ENCODE assay signal across 19 cellular contexts in the genomic region with DNA sequence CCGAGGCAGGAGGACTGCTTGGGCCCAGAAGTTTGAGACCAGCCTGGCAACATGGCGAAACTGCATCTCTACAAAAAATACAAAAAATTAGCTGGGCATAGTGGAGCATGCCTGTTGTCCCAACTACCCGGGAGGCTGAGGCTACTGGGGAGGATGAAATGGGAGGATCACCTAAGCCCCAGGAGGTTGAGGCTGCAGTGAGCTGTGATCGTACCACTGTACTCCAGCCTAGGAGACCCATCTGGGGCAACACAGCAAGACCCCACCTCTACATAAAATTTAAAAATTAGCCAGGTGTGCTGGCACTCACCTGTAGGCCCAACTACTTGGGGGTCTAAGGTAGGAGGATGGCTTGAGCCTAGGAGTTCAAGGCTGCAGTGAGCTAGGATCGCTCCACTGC. TPM values are rescaled to one million over a fixed set of nuclear protein-coding genes. Genes with fewer than 3 reads are reported as not detected.
DNase-seq lines count a peak whose midpoint lies in the region; ATAC-seq, FAIRE-seq and TF ChIP-seq lines count a peak whose summit lies in the region.
"Had no signal": no experiment of that assay in that cellular context is flagged by ENCODE, and none has a peak within 500 bp of the region (broad histone marks: within the 10 kb centered on the region; RNA-seq: fewer than 3 reads in every experiment).

No MANE protein-coding gene starts in this region.

- H3K4me3 ChIP-seq in GM23248 (no peak overlapping the region), Panc1 (ENCODE audit: low read depth in 2 of 2, low read length in 2 of 2) (no peak overlapping the region), keratinocyte (ENCODE audit: control insufficient read depth in 2 of 3, extremely low read depth in 1 of 3, insufficient read depth in 2 of 3, low read depth in 1 of 3, low read length in 3 of 3) (peak overlapping the region in 1 of 3 experiments; percentile 3)
- H3K4me3 ChIP-seq: ovary, vagina had no signal

- H3K4me3 Mint-ChIP-seq in activated CD4-positive, alpha-beta T cell treated with anti-CD3 and anti-CD28 coated beads, Interleukin-2, amount 10 ng/mL, durations not matched to agents 7 days and 5 days: peak overlapping the region; percentile 32

- no peak for FAIRE-seq in keratinocyte (lab: Jason Lieb, UNC)
- no peak for FAIRE-seq in GM12892 (lab: Jason Lieb, UNC)
- FAIRE-seq: bronchial epithelial cell had no signal

- WGBS in GM23248 (ENCODE audit: low coverage in 1 of 2, low lambda C conversion rate in 2 of 2, missing lambda C conversion rate in 2 of 2), 2 experiments: 97 to 99% methylated on average over 5 of the region's 5 CpGs

- peaks cover 21% of the 10 kb centered on the region for H3F3A ChIP-seq in GM23248 (ENCODE audit: insufficient read depth)

- peaks cover 19% of the 10 kb centered on the region for H3K4me1 ChIP-seq in GM23248 (ENCODE audit: insufficient read depth)
- peaks cover 49% of the 10 kb centered on the region for H3K4me1 ChIP-seq in Panc1 (ENCODE audit: control insufficient read depth, insufficient read depth, low read length)
- peaks cover 13% of the 10 kb centered on the region for H3K4me1 ChIP-seq in keratinocyte (ENCODE audit: control insufficient read depth, extremely low read depth, insufficient read depth, low read length)

- H3K27ac ChIP-seq in GM23248 (no peak overlapping the region), Panc1 (ENCODE audit: low read length) (peak overlapping the region; percentile 89; the same call in 1 of the 2 replicates), keratinocyte (ENCODE audit: control insufficient read depth, insufficient read depth, low read length) (no peak overlapping the region)
- H3K27ac ChIP-seq: ovary, vagina had no signal

- H3K9me1 ChIP-seq in keratinocyte (ENCODE audit: control insufficient read depth, extremely low read depth, insufficient read depth, low read length): no peaks in the 10 kb centered on the region

- CTCF ChIA-PET in activated CD4-positive, alpha-beta T cell treated with anti-CD3 and anti-CD28 coated beads, Interleukin-2, amount 10 ng/mL, durations not matched to agents 7 days and 5 days (lab: Charles Lee): interaction anchor here (0.7 to 1.6 kb wide), 8 partner anchors 10 to 859 kb away, joined by 3 to 4 read pairs (median 3); no protein-coding TSS in a partner anchor
- CTCF ChIA-PET in Panc1 (lab: Charles Lee): no interaction called here

- no peak for DNase-seq in activated CD4-positive, alpha-beta T cell treated with anti-CD3 and anti-CD28 coated beads, Interleukin-2, amount 10 ng/mL, durations not matched to agents 7 days and 5 days
- DNase-seq in activated CD4-positive, alpha-beta T cell treated with anti-CD3 and anti-CD28 coated beads, Interleukin-2, amount 50 U/mL, for 1 hour: no peak
- DNase-seq in GM23248: no peak
- DNase-seq in Panc1 (ENCODE audit: low read depth, low spot score): no peak
- DNase-seq in keratinocyte (ENCODE audit: low read depth, low spot score): no peak
- DNase-seq in GM12892 (ENCODE audit: insufficient read length): no peak
- no peak for DNase-seq in activated CD8-positive, alpha-beta memory T cell treated with anti-CD3 and anti-CD28 coated beads for 24 hours
- DNase-seq: activated naive CD8-positive, alpha-beta T cell treated with anti-CD3 and anti-CD28 coated beads, Interleukin-2, amount 10 ng/mL, durations not matched to agents 7 days and 5 days; CD4-positive, alpha-beta memory T cell; dorsolateral prefrontal cortex; left ventricle myocardium superior; NCI-H1417; NCI-H2171; ovary; stimulated activated CD4-positive, alpha-beta T cell treated with anti-CD3 and anti-CD28 coated beads, Interleukin-1b, Interleukin-23, amount 100 ng/mL, for 48 hours had no signal

- BruUV-seq in Panc1 (replicated peaks; lab: Mats Ljungman, UMichigan): no TSS peak

- H3K9me2 ChIP-seq in GM23248 (ENCODE audit: insufficient read depth): no peaks in the 10 kb centered on the region

- no peak for TF ChIP-seq POLR2A in GM12892 (IDR thresholded peaks at IDR 0.05; ENCODE audit: low read depth, low read length)

- in situ Hi-C loops in GM23248 (cut with MboI) (no loop called here), Panc1 (cut with HindIII; ENCODE audit: low pct_unique_long_range_greater_than_20kb, low sequenced_read_pairs) (no loop called here)

- no peaks in the 10 kb centered on the region for H3K9me3 Mint-ChIP-seq in activated CD4-positive, alpha-beta T cell treated with anti-CD3 and anti-CD28 coated beads, Interleukin-2, amount 10 ng/mL, durations not matched to agents 7 days and 5 days
- H3K9me3 Mint-ChIP-seq: activated naive CD8-positive, alpha-beta T cell treated with anti-CD3 and anti-CD28 coated beads, Interleukin-2, amount 10 ng/mL, durations not matched to agents 7 days and 5 days had no signal

- ATAC-seq in Panc1 (no peak), GM19395 (IDR thresholded peaks at IDR 0.05; ENCODE audit: unreplicated experiment) (no peak)
- ATAC-seq: left ventricle myocardium superior, sciatic nerve had no signal

- intact Hi-C loops in Panc1 (cut with micrococcal nuclease; ENCODE audit: unreplicated experiment): no loop called here

- H3K79me2 ChIP-seq in GM23248 (ENCODE audit: insufficient read depth) (peaks cover 62% of the 10 kb centered on the region), keratinocyte (ENCODE audit: control insufficient read depth, insufficient read depth, low read length) (peaks cover 54% of the 10 kb centered on the region)

- H2AFZ ChIP-seq in GM23248: no peak overlapping the region
- H2AFZ ChIP-seq in keratinocyte (ENCODE audit: control insufficient read depth, low read length): no peak overlapping the region

- H3K4me1 Mint-ChIP-seq in activated CD4-positive, alpha-beta T cell treated with anti-CD3 and anti-CD28 coated beads, Interleukin-2, amount 10 ng/mL, durations not matched to agents 7 days and 5 days: peaks cover 26% of the 10 kb centered on the region

- no peak overlapping the region for H3K27ac Mint-ChIP-seq in activated CD4-positive, alpha-beta T cell treated with anti-CD3 and anti-CD28 coated beads, Interleukin-2, amount 10 ng/mL, durations not matched to agents 7 days and 5 days
- H3K27ac Mint-ChIP-seq: activated naive CD8-positive, alpha-beta T cell treated with anti-CD3 and anti-CD28 coated beads, Interleukin-2, amount 10 ng/mL, durations not matched to agents 7 days and 5 days had no signal

- dilution Hi-C loops in keratinocyte (cut with MboI; ENCODE audit: extremely low pct_ligation_motif_present, low sequenced_read_pairs): no loop called here

- H3K36me3 ChIP-seq in GM23248 (ENCODE audit: low read depth) (no peaks in the 10 kb centered on the region), Panc1 (ENCODE audit: control insufficient read depth, insufficient read depth, low read length) (no peaks in the 10 kb centered on the region), keratinocyte (ENCODE audit: control insufficient read depth in 2 of 2, extremely low read depth in 1 of 2, insufficient read depth in 2 of 2, low read length in 2 of 2) (peaks cover 3 to 9% of the 10 kb centered on the region in 2 experiments)
- H3K36me3 ChIP-seq: ovary, vagina had no signal

- no peak overlapping the region for H3K4me2 ChIP-seq in GM23248 (ENCODE audit: unreplicated experiment)
- H3K4me2 ChIP-seq in keratinocyte (ENCODE audit: control insufficient read depth, extremely low read depth, insufficient read depth, low read depth, low read length): peak overlapping the region; percentile 70

- H3K27me3 ChIP-seq in GM23248 (replicated peaks; ENCODE audit: insufficient read depth): no peaks in the 10 kb centered on the region
- no peaks in the 10 kb centered on the region for H3K27me3 ChIP-seq in Panc1 (ENCODE audit: control insufficient read depth, insufficient read depth, low read length)
- no peaks in the 10 kb centered on the region for H3K27me3 ChIP-seq in keratinocyte (ENCODE audit: control insufficient read depth, extremely low read depth, insufficient read depth, low read length)
- H3K27me3 ChIP-seq: dorsolateral prefrontal cortex, ovary, vagina had no signal

- H4K20me1 ChIP-seq in GM23248 (ENCODE audit: insufficient read depth) (no peaks in the 10 kb centered on the region; the same call in 1 of the 2 replicates), keratinocyte (ENCODE audit: control insufficient read depth, extremely low read depth, insufficient read depth, low read length) (peaks cover 13% of the 10 kb centered on the region)

- H3K9ac ChIP-seq in GM23248 (0 out of 2 replicates have a peak overlapping the region, but pooled peaks have one; percentile 87), keratinocyte (ENCODE audit: control insufficient read depth, extremely low read depth, insufficient read depth, low read length) (no peak overlapping the region)

- H3K9me3 ChIP-seq in GM23248 (ENCODE audit: low read depth) (no peaks in the 10 kb centered on the region), Panc1 (ENCODE audit: control insufficient read depth, insufficient read depth, low read depth, low read length) (no peaks in the 10 kb centered on the region), keratinocyte (ENCODE audit: control insufficient read depth, low read depth, low read length) (no peaks in the 10 kb centered on the region)
- H3K9me3 ChIP-seq: ovary, vagina had no signal

- peaks cover 9% of the 10 kb centered on the region for H3K36me3 Mint-ChIP-seq in activated CD4-positive, alpha-beta T cell treated with anti-CD3 and anti-CD28 coated beads, Interleukin-2, amount 10 ng/mL, durations not matched to agents 7 days and 5 days (ENCODE audit: low read depth)

- TF ChIP-seq CTCF in Panc1 (IDR thresholded peaks at IDR 0.05) (no peak), keratinocyte (optimal IDR thresholded peaks at IDR 0.05 in 1 of 3, IDR thresholded peaks at IDR 0.05 in 1 of 3, conservative IDR thresholded peaks at IDR 0.05 in 1 of 3; ENCODE audit: extremely low read depth in 1 of 3, insufficient read depth in 2 of 3, low read length in 3 of 3) (no peak)

- POLR2A ChIA-PET in activated CD4-positive, alpha-beta T cell treated with anti-CD3 and anti-CD28 coated beads, Interleukin-2, amount 10 ng/mL, durations not matched to agents 7 days and 5 days (lab: Charles Lee): no interaction called here
- POLR2A ChIA-PET in Panc1 (lab: Charles Lee): no interaction called here

- H3K27me3 Mint-ChIP-seq in activated CD4-positive, alpha-beta T cell treated with anti-CD3 and anti-CD28 coated beads, Interleukin-2, amount 10 ng/mL, durations not matched to agents 7 days and 5 days: no peaks in the 10 kb centered on the region
- H3K27me3 Mint-ChIP-seq: activated naive CD8-positive, alpha-beta T cell treated with anti-CD3 and anti-CD28 coated beads, Interleukin-2, amount 10 ng/mL, durations not matched to agents 7 days and 5 days; CD4-positive, alpha-beta memory T cell had no signal

RNA-seq across cellular contexts. Expression of a gene that starts 1.8 kb away (rescaled TPM):
- 10 to 100 TPM; 35.1 to 39.3 TPM for total RNA-seq in activated CD4-positive, alpha-beta T cell treated with anti-CD3 and anti-CD28 coated beads, Interleukin-2, amount 10 ng/mL, durations not matched to agents 7 days and 5 days
- total RNA-seq in GM23248 (2014; rRNA removed; shearing (Covaris generic)): 20.4 and 33.0 TPM in 2 replicates
- polyA plus RNA-seq in GM23248 (2016; fragmentation: Nextera tagmentation; extraction: Ambion mirVana): 74.5 and 78.9 TPM in 2 replicates
- 104 TPM for total RNA-seq in Panc1 (2021; ENCODE audit: unreplicated experiment)
- polyA plus RNA-seq in Panc1 (2012; ENCODE audit: insufficient read length): 105 TPM
- 25.0 to 41.2 TPM (median 32.7 TPM) in 3 replicates for polyA plus RNA-seq in keratinocyte
- 22.4 TPM for polyA plus RNA-seq in keratinocyte (2011; ENCODE audit: low read depth)
- polyA plus RNA-seq in keratinocyte (2011; cell fraction: cytosol; rRNA removed): 15.6 and 27.6 TPM in 2 replicates
- polyA plus RNA-seq in keratinocyte (2011; cell fraction: nucleus; rRNA removed): 29.2 and 38.2 TPM in 2 replicates
- polyA plus RNA-seq in keratinocyte (2012; ENCODE audit: low replicate concordance): 33.9 and 36.4 TPM in 2 replicates
- polyA minus RNA-seq in keratinocyte: 7.3 to 8.6 TPM (median 8.0 TPM) in 3 replicates
- 15.9 TPM for polyA minus RNA-seq in keratinocyte (2011; cell fraction: cytosol; rRNA and poly(A)+ RNA removed)
- 9.5 and 11.3 TPM in 2 replicates for polyA minus RNA-seq in keratinocyte (2011; cell fraction: nucleus; rRNA and poly(A)+ RNA removed)
- polyA plus RNA-seq in GM12892 (2012; ENCODE audit: missing spikeins): 27.7 TPM

RNA-seq across cellular contexts. Expression of a gene that starts 22.3 kb away (rescaled TPM):
- not detected for total RNA-seq in activated CD4-positive, alpha-beta T cell treated with anti-CD3 and anti-CD28 coated beads, Interleukin-2, amount 10 ng/mL, durations not matched to agents 7 days and 5 days
- total RNA-seq in GM23248 (2014; rRNA removed; shearing (Covaris generic)): 223 and 234 TPM in 2 replicates
- polyA plus RNA-seq in GM23248 (2016; fragmentation: Nextera tagmentation; extraction: Ambion mirVana): 160 and 169 TPM in 2 replicates
- total RNA-seq in Panc1 (2021; ENCODE audit: unreplicated experiment): 33.5 TPM
- 34.7 TPM for polyA plus RNA-seq in Panc1 (2012; ENCODE audit: insufficient read length)
- 0.37 to 1.1 TPM (median 0.46 TPM) in 3 replicates for polyA plus RNA-seq in keratinocyte
- 4.4 TPM for polyA plus RNA-seq in keratinocyte (2011; ENCODE audit: low read depth)
- polyA plus RNA-seq in keratinocyte (2011; cell fraction: cytosol; rRNA removed): 0.29 and 0.88 TPM in 2 replicates
- 2.5 and 3.9 TPM in 2 replicates for polyA plus RNA-seq in keratinocyte (2011; cell fraction: nucleus; rRNA removed)
- 0.71 and 6.3 TPM in 2 replicates for polyA plus RNA-seq in keratinocyte (2012; ENCODE audit: low replicate concordance)
- 0.59 to 0.99 TPM (median 0.80 TPM) in 3 replicates for polyA minus RNA-seq in keratinocyte
- polyA minus RNA-seq in keratinocyte (2011; cell fraction: cytosol; rRNA and poly(A)+ RNA removed): 2.7 TPM
- 3.3 and 3.5 TPM in 2 replicates for polyA minus RNA-seq in keratinocyte (2011; cell fraction: nucleus; rRNA and poly(A)+ RNA removed)
- not detected for polyA plus RNA-seq in GM12892 (2012; ENCODE audit: missing spikeins)

RNA-seq across cellular contexts. Expression of a gene that starts 33.5 kb away (rescaled TPM):
- under 1 TPM; 0.12 to 0.17 TPM for total RNA-seq in activated CD4-positive, alpha-beta T cell treated with anti-CD3 and anti-CD28 coated beads, Interleukin-2, amount 10 ng/mL, durations not matched to agents 7 days and 5 days
- 2.9 and 3.2 TPM in 2 replicates for total RNA-seq in GM23248 (2014; rRNA removed; shearing (Covaris generic))
- polyA plus RNA-seq in GM23248 (2016; fragmentation: Nextera tagmentation; extraction: Ambion mirVana): 6.8 and 7.3 TPM in 2 replicates
- total RNA-seq in Panc1 (2021; ENCODE audit: unreplicated experiment): 87.3 TPM
- 78.7 TPM for polyA plus RNA-seq in Panc1 (2012; ENCODE audit: insufficient read length)
- 0.63 to 2.3 TPM (median 1.0 TPM) in 3 replicates for polyA plus RNA-seq in keratinocyte
- polyA plus RNA-seq in keratinocyte (2011; ENCODE audit: low read depth): 1.1 TPM
- 1.6 and 3.7 TPM in 2 replicates for polyA plus RNA-seq in keratinocyte (2011; cell fraction: cytosol; rRNA removed)
- polyA plus RNA-seq in keratinocyte (2011; cell fraction: nucleus; rRNA removed): 4.6 and 5.9 TPM in 2 replicates
- polyA plus RNA-seq in keratinocyte (2012; ENCODE audit: low replicate concordance): 2.9 and 5.1 TPM in 2 replicates
- polyA minus RNA-seq in keratinocyte: 1.7 to 9.7 TPM (median 1.9 TPM) in 3 replicates
- 6.5 TPM for polyA minus RNA-seq in keratinocyte (2011; cell fraction: cytosol; rRNA and poly(A)+ RNA removed)
- polyA minus RNA-seq in keratinocyte (2011; cell fraction: nucleus; rRNA and poly(A)+ RNA removed): 2.2 TPM in 2 replicates
- polyA plus RNA-seq in GM12892 (2012; ENCODE audit: missing spikeins): 0.42 TPM
- polyA plus RNA-seq: CD4-positive, alpha-beta memory T cell had no signal

Comparison
In these comparisons a context has a peak if more than half of its experiments do, and no peak if none do; other contexts are left out.
1. RNA of a gene that starts 22.3 kb away (total RNA-seq): 223 to 234 TPM in GM23248 and 33.5 TPM in Panc1 (single experiment); not detected in activated CD4-positive, alpha-beta T cell treated with anti-CD3 and anti-CD28 coated beads, Interleukin-2, amount 10 ng/mL, durations not matched to agents 7 days and 5 days; every median in the first group is over 10 times any median in the second.
2. RNA of a gene that starts 33.5 kb away (total RNA-seq): 87.3 TPM in Panc1 (single experiment); 2.9 to 3.2 TPM in GM23248 and 0.12 to 0.17 TPM in activated CD4-positive, alpha-beta T cell treated with anti-CD3 and anti-CD28 coated beads, Interleukin-2, amount 10 ng/mL, durations not matched to agents 7 days and 5 days; every median in the first group is over 10 times any median in the second.